ENCODE assay signal across 10 cellular contexts in the genomic region with DNA sequence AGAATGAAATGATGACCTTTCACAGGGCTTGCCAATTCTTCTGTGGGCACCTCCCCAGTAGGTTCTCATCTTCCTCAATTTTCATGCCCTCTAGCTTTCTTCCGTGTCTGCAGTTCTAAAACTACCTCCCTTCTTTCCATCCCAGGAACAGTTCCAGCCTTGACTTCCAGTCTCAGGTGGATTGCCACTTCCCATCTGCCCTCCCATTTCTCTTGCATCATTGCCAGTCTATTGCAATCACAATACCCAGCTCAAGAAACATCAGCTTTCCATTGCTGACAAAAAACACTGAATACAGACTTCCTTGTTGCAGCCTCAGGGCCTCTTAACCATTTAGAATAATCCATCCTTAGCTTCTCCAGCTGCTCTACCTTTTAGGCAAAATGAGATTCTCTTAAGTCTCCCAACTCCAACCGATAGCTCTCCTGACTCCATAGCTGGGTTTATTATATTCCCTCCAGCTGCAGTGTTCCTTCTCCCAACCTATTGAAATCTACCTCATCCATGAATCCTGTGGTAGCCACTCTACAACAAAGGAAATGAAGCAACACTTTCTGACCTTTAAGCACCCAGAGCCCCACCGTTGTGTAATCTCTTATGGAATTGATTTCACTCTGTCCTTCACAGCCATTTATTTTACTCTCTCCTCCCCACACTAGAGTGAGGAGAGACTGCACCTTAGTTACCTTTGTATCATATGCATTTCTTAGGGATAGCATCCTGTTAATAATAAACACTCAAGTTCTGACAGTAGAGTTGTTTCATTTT.
DNase-seq lines count a peak whose midpoint lies in the region; ATAC-seq, FAIRE-seq and TF ChIP-seq lines count a peak whose summit lies in the region.
"Had no signal": no experiment of that assay in that cellular context is flagged by ENCODE, and none has a peak within 500 bp of the region (broad histone marks: within the 10 kb centered on the region; RNA-seq: fewer than 3 reads in every experiment).

No MANE protein-coding gene starts in this region.

- H3K4me3 ChIP-seq in SK-N-SH (ENCODE audit: low read depth in 2 of 2, low read length in 1 of 2) (peak overlapping the region in 1 of 2 experiments; percentile 15; a peak in 1 of 4 replicates), fibroblast of mammary gland (ENCODE audit: control insufficient read depth, low read depth, low read length) (no peak overlapping the region), small intestine (ENCODE audit: low read depth in 1 of 2, low read length in 2 of 2) (no peak overlapping the region)

- H3K4me2 ChIP-seq in SK-N-SH, result peak overlapping the region; percentile 65

- WGBS in SK-N-SH (ENCODE audit: low lambda C conversion rate), result 10% methylated on average over 3 of the region's 3 CpGs
- 61 to 68% (median 62%) methylated on average over 3 of the region's 3 CpGs for WGBS in small intestine, 3 donors

- TF ChIP-seq RAD21 in SK-N-SH (IDR thresholded peaks at IDR 0.05; ENCODE audit: low read length), result no peak

- DNase-seq in SK-N-SH (no peak), NCI-H345 treated with DMSO at 0.1 percent for 48 hours (lab: John Stamatoyannopoulos, UW; ENCODE audit: unreplicated experiment) (peak; percentile 89), fibroblast of mammary gland (ENCODE audit: low read depth) (peak; percentile 76), small intestine (peak; percentile 54), DMS 273 treated with DMSO at 0.1 percent for 48 hours (lab: John Stamatoyannopoulos, UW) (no peak), mesenteric fat pad (ENCODE audit: low spot score) (no peak), NCI-H774 (lab: John Stamatoyannopoulos, UW) (no peak)
- DNase-seq: NCI-H524 treated with DMSO at 0.1 percent for 48 hours had no signal

- TF ChIP-seq CTCF in SK-N-SH (IDR thresholded peaks at IDR 0.05) (no peak), fibroblast of mammary gland (conservative IDR thresholded peaks at IDR 0.05; ENCODE audit: control insufficient read depth, insufficient read depth, low read depth, low read length) (no peak)

- peak overlapping the region in 1 of 2 experiments; percentile 95; a peak in 2 of 4 replicates for H3K27ac ChIP-seq in SK-N-SH (ENCODE audit: low read depth in 2 of 2, low read length in 1 of 2)
- no peak overlapping the region for H3K27ac ChIP-seq in small intestine (ENCODE audit: low read depth in 1 of 2, low read length in 1 of 2)

- no peaks in the 10 kb centered on the region for H4K20me1 ChIP-seq in SK-N-SH (ENCODE audit: insufficient read depth)

- H3K27me3 ChIP-seq in SK-N-SH (ENCODE audit: insufficient read depth) (no peaks in the 10 kb centered on the region), small intestine (ENCODE audit: control insufficient read depth in 2 of 2, insufficient read depth in 2 of 2, low read length in 2 of 2) (no peaks in the 10 kb centered on the region)

- TF ChIP-seq EP300 in SK-N-SH (IDR thresholded peaks at IDR 0.05; ENCODE audit: borderline replicate concordance in 1 of 2, low read depth in 1 of 2, low read length in 1 of 2), result no peak

- H3K79me2 ChIP-seq in SK-N-SH (ENCODE audit: insufficient read depth), result no peaks in the 10 kb centered on the region

- no peak overlapping the region for H2AFZ ChIP-seq in SK-N-SH (ENCODE audit: low read depth)

- H3K36me3 ChIP-seq in SK-N-SH (replicated peaks in 1 of 2; ENCODE audit: control insufficient read depth in 1 of 2, insufficient read depth in 2 of 2, low read length in 1 of 2), result no peaks in the 10 kb centered on the region
- no peaks in the 10 kb centered on the region for H3K36me3 ChIP-seq in small intestine (ENCODE audit: control insufficient read depth in 2 of 2, insufficient read depth in 2 of 2, low read length in 2 of 2)

- CTCF ChIA-PET in SK-N-SH (lab: Yijun Ruan, JAX), result no interaction called here

- H3K4me1 ChIP-seq in SK-N-SH (ENCODE audit: control insufficient read depth in 1 of 2, insufficient read depth in 2 of 2, low read depth in 1 of 2, low read length in 1 of 2) (peaks cover 0 to 10% of the 10 kb centered on the region in 2 experiments; a peak in 2 of 4 replicates), small intestine (ENCODE audit: control insufficient read depth in 2 of 2, insufficient read depth in 1 of 2, low read depth in 1 of 2, low read length in 1 of 2) (peaks cover 4 to 5% of the 10 kb centered on the region in 2 donors)

- no peaks in the 10 kb centered on the region for H3K9me2 ChIP-seq in SK-N-SH

- ATAC-seq in SK-N-SH treated with all-trans-retinoic acid at 6 μM for 48 hours, result no peak

- no peak for FAIRE-seq in small intestine (lab: Jason Lieb, UNC)
- FAIRE-seq: G401.6 had no signal

- H3K9me3 ChIP-seq in SK-N-SH, result no peaks in the 10 kb centered on the region
- H3K9me3 ChIP-seq in small intestine (ENCODE audit: control insufficient read depth, low read depth), result no peaks in the 10 kb centered on the region

- peaks cover 36% of the 10 kb centered on the region for H3F3A ChIP-seq in SK-N-SH (replicated peaks; ENCODE audit: insufficient read depth)

- peak overlapping the region; percentile 73 for H3K9ac ChIP-seq in SK-N-SH

- POLR2A ChIA-PET in SK-N-SH (lab: Yijun Ruan, JAX), result no interaction called here

TF ChIP-seq in SK-N-SH, 30 proteins besides CTCF, POLR2A, EP300 and RAD21 (continues in another document):
- TF ChIP-seq TCF12 (IDR thresholded peaks at IDR 0.05), result no peak
- TF ChIP-seq, protein P1, sequence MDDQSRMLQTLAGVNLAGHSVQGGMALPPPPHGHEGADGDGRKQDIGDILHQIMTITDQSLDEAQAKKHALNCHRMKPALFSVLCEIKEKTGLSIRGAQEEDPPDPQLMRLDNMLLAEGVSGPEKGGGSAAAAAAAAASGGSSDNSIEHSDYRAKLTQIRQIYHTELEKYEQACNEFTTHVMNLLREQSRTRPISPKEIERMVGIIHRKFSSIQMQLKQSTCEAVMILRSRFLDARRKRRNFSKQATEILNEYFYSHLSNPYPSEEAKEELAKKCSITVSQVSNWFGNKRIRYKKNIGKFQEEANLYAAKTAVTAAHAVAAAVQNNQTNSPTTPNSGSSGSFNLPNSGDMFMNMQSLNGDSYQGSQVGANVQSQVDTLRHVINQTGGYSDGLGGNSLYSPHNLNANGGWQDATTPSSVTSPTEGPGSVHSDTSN (IDR thresholded peaks at IDR 0.05), result no peak
- TF ChIP-seq CHD2 (IDR thresholded peaks at IDR 0.05; ENCODE audit: low read length, partially characterized antibody), result no peak
- no peak for TF ChIP-seq SMC3 (IDR thresholded peaks at IDR 0.05; ENCODE audit: low read depth, low read length)
- TF ChIP-seq ELF1 (IDR thresholded peaks at IDR 0.05), result no peak
- TF ChIP-seq SIN3A (IDR thresholded peaks at IDR 0.05; ENCODE audit: borderline replicate concordance, low read depth, low read length), result no peak
- no peak for TF ChIP-seq MXI1 (IDR thresholded peaks at IDR 0.05; ENCODE audit: low read depth, low read length)
- TF ChIP-seq RCOR1 (IDR thresholded peaks at IDR 0.05; ENCODE audit: low read length), result no peak
- no peak for TF ChIP-seq TEAD4 (IDR thresholded peaks at IDR 0.05; ENCODE audit: borderline replicate concordance, insufficient read depth)
- TF ChIP-seq, protein P2, sequence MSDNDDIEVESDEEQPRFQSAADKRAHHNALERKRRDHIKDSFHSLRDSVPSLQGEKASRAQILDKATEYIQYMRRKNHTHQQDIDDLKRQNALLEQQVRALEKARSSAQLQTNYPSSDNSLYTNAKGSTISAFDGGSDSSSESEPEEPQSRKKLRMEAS (IDR thresholded peaks at IDR 0.05; ENCODE audit: low read depth), result no peak
- TF ChIP-seq FOXJ3 (CRISPR knock-in tag; IDR thresholded peaks at IDR 0.05), result no peak
- TF ChIP-seq FOXM1 (IDR thresholded peaks at IDR 0.05; ENCODE audit: low read depth), result no peak
- no peak for TF ChIP-seq RXRA (IDR thresholded peaks at IDR 0.05; ENCODE audit: borderline replicate concordance, low read depth)
- no peak for TF ChIP-seq RFX5 (IDR thresholded peaks at IDR 0.05; ENCODE audit: low read length)

TF ChIP-seq in SK-N-SH treated with all-trans-retinoic acid at 6 μM for 48 hours, 23 proteins besides CTCF, POLR2A, EP300 and RAD21:
- TF ChIP-seq ZNF8 (CRISPR knock-in tag; IDR thresholded peaks at IDR 0.05), result no peak
- no peak for TF ChIP-seq ZNF565 (CRISPR knock-in tag; conservative IDR thresholded peaks at IDR 0.05; ENCODE audit: low read depth)
- TF ChIP-seq, protein P3, sequence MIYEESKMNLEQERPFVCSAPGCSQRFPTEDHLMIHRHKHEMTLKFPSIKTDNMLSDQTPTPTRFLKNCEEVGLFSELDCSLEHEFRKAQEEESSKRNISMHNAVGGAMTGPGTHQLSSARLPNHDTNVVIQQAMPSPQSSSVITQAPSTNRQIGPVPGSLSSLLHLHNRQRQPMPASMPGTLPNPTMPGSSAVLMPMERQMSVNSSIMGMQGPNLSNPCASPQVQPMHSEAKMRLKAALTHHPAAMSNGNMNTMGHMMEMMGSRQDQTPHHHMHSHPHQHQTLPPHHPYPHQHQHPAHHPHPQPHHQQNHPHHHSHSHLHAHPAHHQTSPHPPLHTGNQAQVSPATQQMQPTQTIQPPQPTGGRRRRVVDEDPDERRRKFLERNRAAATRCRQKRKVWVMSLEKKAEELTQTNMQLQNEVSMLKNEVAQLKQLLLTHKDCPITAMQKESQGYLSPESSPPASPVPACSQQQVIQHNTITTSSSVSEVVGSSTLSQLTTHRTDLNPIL (CRISPR knock-in tag; IDR thresholded peaks at IDR 0.05; ENCODE audit: low read depth), result no peak

Comparison
In these comparisons a context has a peak if more than half of its experiments do, and no peak if none do; other contexts are left out.
1. DNase-seq: peak in NCI-H345 treated with DMSO at 0.1 percent for 48 hours (single experiment), fibroblast of mammary gland (single experiment) and small intestine (single experiment); none in SK-N-SH (single experiment), DMS 273 treated with DMSO at 0.1 percent for 48 hours (single experiment), mesenteric fat pad (single experiment) and NCI-H774 (single experiment).